11 cellular contexts compared by ENCODE assay signal in genomic region chr10:31921031-31921430, GRCh38. TPM values are rescaled to one million over a fixed set of nuclear protein-coding genes. Genes with fewer than 3 reads are reported as not detected.
DNase-seq lines count a peak whose midpoint lies in the region; ATAC-seq, FAIRE-seq and TF ChIP-seq lines count a peak whose summit lies in the region.
"Had no signal": no experiment of that assay in that cellular context is flagged by ENCODE, and none has a peak within 500 bp of the region (broad histone marks: within the 10 kb centered on the region; RNA-seq: fewer than 3 reads in every experiment).

No MANE protein-coding gene starts in this region.

- H3K27ac Mint-ChIP-seq in activated naive CD8-positive, alpha-beta T cell treated with anti-CD3 and anti-CD28 coated beads, Interleukin-2, amount 50 U/mL, for 24 hours: peak overlapping the region; percentile 15

- peak overlapping the region; percentile 48 for H3K4me3 Mint-ChIP-seq in activated naive CD8-positive, alpha-beta T cell treated with anti-CD3 and anti-CD28 coated beads, Interleukin-2, amount 50 U/mL, for 24 hours

- DNase-seq in GM18507 (ENCODE audit: extremely low spot score, insufficient read length, low read depth) (no peak), GM20000 (ENCODE audit: low spot score) (no peak), sciatic nerve (ENCODE audit: low spot score) (no peak), islet precursor cell (no peak), NCI-H146 treated with DMSO at 0.1 percent for 48 hours (lab: John Stamatoyannopoulos, UW; ENCODE audit: unreplicated experiment) (no peak)
- no peak for DNase-seq in activated naive CD8-positive, alpha-beta T cell treated with anti-CD3 and anti-CD28 coated beads, Interleukin-2, amount 50 U/mL, for 24 hours
- DNase-seq: foreskin fibroblast, spleen had no signal

- intact Hi-C loops in sciatic nerve (cut with DNase I): loop anchor here (10.0 kb wide), 1 partner anchor 56 kb away; no protein-coding TSS in a partner anchor

- no peaks in the 10 kb centered on the region for H3K27me3 Mint-ChIP-seq in activated naive CD8-positive, alpha-beta T cell treated with anti-CD3 and anti-CD28 coated beads, Interleukin-2, amount 50 U/mL, for 24 hours

- TF ChIP-seq CTCF in GM20000 (IDR thresholded peaks at IDR 0.05; ENCODE audit: extremely low read depth, missing control alignments): no peak

- peak; percentile 73 for ATAC-seq in GM21515 (IDR thresholded peaks at IDR 0.05; ENCODE audit: unreplicated experiment)
- peak; percentile 61 for ATAC-seq in HG03139 (IDR thresholded peaks at IDR 0.05; ENCODE audit: unreplicated experiment)
- ATAC-seq in activated naive CD8-positive, alpha-beta T cell treated with anti-CD3 and anti-CD28 coated beads, Interleukin-2, amount 50 U/mL, for 24 hours: peak; percentile 52
- no peak for ATAC-seq in sciatic nerve

- peaks cover 63% of the 10 kb centered on the region for H3K4me1 Mint-ChIP-seq in activated naive CD8-positive, alpha-beta T cell treated with anti-CD3 and anti-CD28 coated beads, Interleukin-2, amount 50 U/mL, for 24 hours

- H3K9me3 Mint-ChIP-seq in activated naive CD8-positive, alpha-beta T cell treated with anti-CD3 and anti-CD28 coated beads, Interleukin-2, amount 50 U/mL, for 24 hours: no peaks in the 10 kb centered on the region

- FAIRE-seq in GM18507 (lab: Jason Lieb, UNC): peak; percentile 68
- FAIRE-seq: bronchial epithelial cell had no signal

- no peaks in the 10 kb centered on the region for H3K36me3 Mint-ChIP-seq in activated naive CD8-positive, alpha-beta T cell treated with anti-CD3 and anti-CD28 coated beads, Interleukin-2, amount 50 U/mL, for 24 hours (ENCODE audit: low read depth)

RNA-seq across cellular contexts. Expression of gene ARHGAP12, which starts 7.6 kb away (rescaled TPM):
- 57.0 TPM for total RNA-seq in sciatic nerve
